Comparison of ENCODE assay signal across 23 cellular contexts in the genomic region with DNA sequence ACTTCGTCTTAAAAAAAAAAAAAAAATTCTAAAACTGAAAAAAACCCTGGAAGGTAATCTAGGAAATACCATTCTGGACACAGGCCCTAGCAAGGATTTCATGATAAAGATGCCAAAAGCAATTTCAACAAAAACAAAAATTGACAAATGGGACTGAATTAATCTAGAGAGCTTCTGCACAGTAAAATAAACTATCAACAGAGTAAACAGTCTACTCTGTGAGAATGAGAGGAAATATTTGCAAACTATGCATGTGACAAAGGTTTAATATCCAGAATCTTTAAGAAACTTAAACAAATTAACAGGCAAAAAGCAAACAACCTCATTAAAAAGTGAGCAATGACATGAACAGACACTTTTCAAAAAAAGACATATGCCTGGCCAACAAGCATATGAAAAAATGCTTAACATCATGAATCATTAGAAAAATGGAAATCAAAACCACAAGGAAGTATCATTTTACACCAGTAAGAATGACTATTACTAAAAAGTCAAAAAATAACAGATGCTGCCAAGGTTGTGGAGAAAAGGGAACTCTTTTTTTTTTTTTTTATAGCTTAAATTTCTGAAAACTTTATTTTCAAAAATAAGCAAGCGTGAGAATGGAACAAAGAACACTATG. TPM values are rescaled to one million over a fixed set of nuclear protein-coding genes. Genes with fewer than 3 reads are reported as not detected.
DNase-seq lines count a peak whose midpoint lies in the region; ATAC-seq, FAIRE-seq and TF ChIP-seq lines count a peak whose summit lies in the region.
"Had no signal": no experiment of that assay in that cellular context is flagged by ENCODE, and none has a peak within 500 bp of the region (broad histone marks: within the 10 kb centered on the region; RNA-seq: fewer than 3 reads in every experiment).

No MANE protein-coding gene starts in this region.

- H3K36me3 ChIP-seq in bronchial epithelial cell (ENCODE audit: control insufficient read depth, insufficient read depth, low read length) (no peaks in the 10 kb centered on the region), MM.1S (replicated peaks; ENCODE audit: insufficient read depth, low read length) (no peaks in the 10 kb centered on the region)
- H3K36me3 ChIP-seq: ascending aorta, suprapubic skin, vagina had no signal

- no peaks in the 10 kb centered on the region for H3K27me3 ChIP-seq in bronchial epithelial cell (ENCODE audit: control insufficient read depth, insufficient read depth, low read length)
- H3K27me3 ChIP-seq in foreskin keratinocyte = no peaks in the 10 kb centered on the region
- H3K27me3 ChIP-seq in MM.1S (replicated peaks; ENCODE audit: insufficient read depth, low read length) = no peaks in the 10 kb centered on the region
- H3K27me3 ChIP-seq: ascending aorta, suprapubic skin, vagina had no signal

- no peaks in the 10 kb centered on the region for H3K79me2 ChIP-seq in MM.1S (ENCODE audit: low read length)

- H4K20me1 ChIP-seq in MM.1S (ENCODE audit: insufficient read depth, low read length) = no peaks in the 10 kb centered on the region

- no peak overlapping the region for H3K9ac ChIP-seq in MM.1S (ENCODE audit: low read length)

- peaks cover 18% of the 10 kb centered on the region for H3K4me1 ChIP-seq in foreskin keratinocyte
- H3K4me1 ChIP-seq in MM.1S (ENCODE audit: low read length) = no peaks in the 10 kb centered on the region
- H3K4me1 ChIP-seq: ascending aorta, suprapubic skin, vagina had no signal

- no peak overlapping the region for H3K4me2 ChIP-seq in MM.1S (ENCODE audit: low read depth, low read length)

- intact Hi-C loops in sciatic nerve (cut with DNase I) = no loop called here

- no peak for TF ChIP-seq CTCF in bronchial epithelial cell (IDR thresholded peaks at IDR 0.05; ENCODE audit: insufficient read depth, low read length, severe bottlenecking)
- TF ChIP-seq CTCF in foreskin keratinocyte (conservative IDR thresholded peaks at IDR 0.05) = no peak
- no peak for TF ChIP-seq CTCF in MM.1S (IDR thresholded peaks at IDR 0.05; ENCODE audit: low read length)

- ATAC-seq in foreskin keratinocyte (peak; percentile 79), sciatic nerve (no peak), HG03159 (IDR thresholded peaks at IDR 0.05; ENCODE audit: unreplicated experiment) (no peak), GM21515 (IDR thresholded peaks at IDR 0.05; ENCODE audit: unreplicated experiment) (no peak)
- ATAC-seq: WTC11 had no signal

- no peak overlapping the region for H3K27ac ChIP-seq in foreskin keratinocyte
- no peak overlapping the region for H3K27ac ChIP-seq in MM.1S (ENCODE audit: low read length)
- H3K27ac ChIP-seq: ascending aorta, suprapubic skin, vagina had no signal

- H3F3A ChIP-seq in MM.1S (ENCODE audit: insufficient read depth, low read length) = no peaks in the 10 kb centered on the region

- no peak overlapping the region for H2AFZ ChIP-seq in MM.1S (ENCODE audit: low read length)

- H3K4me3 ChIP-seq in bronchial epithelial cell (ENCODE audit: low read depth, low read length) = no peak overlapping the region
- H3K4me3 ChIP-seq in MM.1S (ENCODE audit: low read length) = no peak overlapping the region
- H3K4me3 ChIP-seq: ascending aorta, suprapubic skin, vagina had no signal

- DNase-seq in EL (peak; percentile 58), NCI-H446 treated with DMSO at 0.1 percent for 48 hours (lab: John Stamatoyannopoulos, UW) (peak; percentile 51), bronchial epithelial cell (ENCODE audit: low read depth) (peak; percentile 73), foreskin keratinocyte (peak in 1 of 2 donors; percentile 65), sciatic nerve (ENCODE audit: low spot score) (no peak), MM.1S (no peak)
- DNase-seq: activated CD4-positive, alpha-beta memory T cell treated with anti-CD3 and anti-CD28 coated beads for 36 hours; activated naive CD4-positive, alpha-beta T cell treated with anti-CD3 and anti-CD28 coated beads for 36 hours; activated T-cell treated with anti-CD3 and anti-CD28 coated beads, Interleukin-2, amount 50 U/mL, for 1 hour; CD4-positive, alpha-beta T cell; cortex of kidney; DMS153; head of caudate nucleus; NCI-H2171 treated with DMSO at 0.1 percent for 48 hours; NCI-H748 treated with DMSO at 0.1 percent for 48 hours; OCI-M1 had no signal

- H3K9me2 ChIP-seq in MM.1S (replicated peaks; ENCODE audit: insufficient read depth, low read length) = no peaks in the 10 kb centered on the region

- no peaks in the 10 kb centered on the region for H3K9me3 ChIP-seq in MM.1S (replicated peaks; ENCODE audit: insufficient read depth, low read length)
- H3K9me3 ChIP-seq: ascending aorta, suprapubic skin, vagina had no signal

- FAIRE-seq in bronchial epithelial cell (lab: Jason Lieb, UNC) = no peak
- FAIRE-seq: endothelial cell of umbilical vein had no signal

RNA-seq across cellular contexts. Expression of a gene that starts 29.4 kb away (rescaled TPM):
- total RNA-seq in bronchial epithelial cell (2.6 and 4.6 TPM in 2 replicates), foreskin keratinocyte (8.1 TPM in 2 replicates), sciatic nerve (52.1 TPM)
- 3.2 and 3.9 TPM in 2 replicates for polyA plus RNA-seq in foreskin keratinocyte

Comparison
In these comparisons a context has a peak if more than half of its experiments do, and no peak if none do; other contexts are left out.
1. DNase-seq: peak in EL (single experiment), NCI-H446 treated with DMSO at 0.1 percent for 48 hours (single experiment) and bronchial epithelial cell (single experiment); none in sciatic nerve (single experiment) and MM.1S (single experiment).